ENCODE assay signal across 15 cellular contexts in genomic region chr19:17121736-17122293, GRCh38. TPM values are rescaled to one million over a fixed set of nuclear protein-coding genes. Genes with fewer than 3 reads are reported as not detected.
DNase-seq lines count a peak whose midpoint lies in the region; ATAC-seq and TF ChIP-seq lines count a peak whose summit lies in the region.
"Had no signal": no experiment of that assay in that cellular context is flagged by ENCODE, and none has a peak within 500 bp of the region (broad histone marks: within the 10 kb centered on the region; RNA-seq: fewer than 3 reads in every experiment).

No MANE protein-coding gene starts in this region.

- peaks cover 65% of the 10 kb centered on the region for H3K4me1 Mint-ChIP-seq in activated CD8-positive, alpha-beta memory T cell treated with anti-CD3 and anti-CD28 coated beads, Interleukin-2, amount 10 ng/mL, durations not matched to agents 7 days and 5 days
- H3K4me1 Mint-ChIP-seq in stimulated activated memory B cell treated with anti-CD40 and anti-IgM and Interleukin-4, amounts not matched to agents 10 μg/mL and 1 μg/mL and 100 μg/mL, for 72 hours = peaks cover 47% of the 10 kb centered on the region

- H3K4me2 ChIP-seq in GM23248 (ENCODE audit: unreplicated experiment) = no peak overlapping the region
- H3K4me2 ChIP-seq: A549 had no signal

- H3K27ac ChIP-seq in GM23248 (peak overlapping the region; percentile 84), brain microvascular endothelial cell (no peak overlapping the region)
- H3K27ac ChIP-seq: A549, breast epithelium, vagina had no signal

- H2AFZ ChIP-seq in GM23248 = no peak overlapping the region

- peaks cover 97% of the 10 kb centered on the region for H3K79me2 ChIP-seq in GM23248 (ENCODE audit: insufficient read depth)

- H3K4me3 Mint-ChIP-seq in activated CD8-positive, alpha-beta memory T cell treated with anti-CD3 and anti-CD28 coated beads, Interleukin-2, amount 10 ng/mL, durations not matched to agents 7 days and 5 days = no peak overlapping the region
- H3K4me3 Mint-ChIP-seq in stimulated activated memory B cell treated with anti-CD40 and anti-IgM and Interleukin-4, amounts not matched to agents 10 μg/mL and 1 μg/mL and 100 μg/mL, for 72 hours = no peak overlapping the region

- no peaks in the 10 kb centered on the region for H3K27me3 ChIP-seq in GM23248 (replicated peaks; ENCODE audit: insufficient read depth)
- H3K27me3 ChIP-seq in brain microvascular endothelial cell (replicated peaks) = no peaks in the 10 kb centered on the region
- H3K27me3 ChIP-seq: breast epithelium, vagina had no signal

- H3K4me1 ChIP-seq in GM23248 (ENCODE audit: insufficient read depth) = peaks cover 23% of the 10 kb centered on the region

- ATAC-seq in activated CD8-positive, alpha-beta memory T cell treated with anti-CD3 and anti-CD28 coated beads, Interleukin-2, amount 10 ng/mL, durations not matched to agents 7 days and 5 days = no peak
- no peak for ATAC-seq in stimulated activated memory B cell treated with anti-CD40 and anti-IgM and Interleukin-4, amounts not matched to agents 10 μg/mL and 1 μg/mL and 100 μg/mL, for 72 hours
- ATAC-seq in HG03342 (IDR thresholded peaks at IDR 0.05; ENCODE audit: unreplicated experiment) (no peak), GM18907 (IDR thresholded peaks at IDR 0.05; ENCODE audit: unreplicated experiment) (no peak)
- ATAC-seq: A549 had no signal

- H3K9me2 ChIP-seq in GM23248 (ENCODE audit: insufficient read depth) = no peaks in the 10 kb centered on the region

- peak overlapping the region; percentile 50; the same call in 1 of the 2 replicates for H3K9ac ChIP-seq in GM23248

- no peaks in the 10 kb centered on the region for H4K20me1 ChIP-seq in GM23248 (ENCODE audit: insufficient read depth)

- H3K9me3 ChIP-seq in GM23248 (ENCODE audit: low read depth) = no peaks in the 10 kb centered on the region
- H3K9me3 ChIP-seq: A549, breast epithelium, vagina had no signal

- no peaks in the 10 kb centered on the region for H3K36me3 ChIP-seq in GM23248 (ENCODE audit: low read depth)
- H3K36me3 ChIP-seq in brain microvascular endothelial cell (replicated peaks) = peaks cover 3% of the 10 kb centered on the region
- H3K36me3 ChIP-seq: breast epithelium had no signal

- peaks cover 2% of the 10 kb centered on the region for H3K9me3 Mint-ChIP-seq in activated CD8-positive, alpha-beta memory T cell treated with anti-CD3 and anti-CD28 coated beads, Interleukin-2, amount 10 ng/mL, durations not matched to agents 7 days and 5 days (ENCODE audit: low read depth)
- H3K9me3 Mint-ChIP-seq in stimulated activated memory B cell treated with anti-CD40 and anti-IgM and Interleukin-4, amounts not matched to agents 10 μg/mL and 1 μg/mL and 100 μg/mL, for 72 hours = no peaks in the 10 kb centered on the region

- no peaks in the 10 kb centered on the region for H3K27me3 Mint-ChIP-seq in activated CD8-positive, alpha-beta memory T cell treated with anti-CD3 and anti-CD28 coated beads, Interleukin-2, amount 10 ng/mL, durations not matched to agents 7 days and 5 days
- H3K27me3 Mint-ChIP-seq in stimulated activated memory B cell treated with anti-CD40 and anti-IgM and Interleukin-4, amounts not matched to agents 10 μg/mL and 1 μg/mL and 100 μg/mL, for 72 hours = no peaks in the 10 kb centered on the region

- no peak for TF ChIP-seq CTCF in brain microvascular endothelial cell (IDR thresholded peaks at IDR 0.05; ENCODE audit: low read depth, low read length, missing control alignments)

- 0 out of 2 replicates have a peak, but pooled peaks cover 15% of the 10 kb centered on the region for H3F3A ChIP-seq in GM23248 (ENCODE audit: insufficient read depth)

- peaks cover 33% of the 10 kb centered on the region for H3K36me3 Mint-ChIP-seq in activated CD8-positive, alpha-beta memory T cell treated with anti-CD3 and anti-CD28 coated beads, Interleukin-2, amount 10 ng/mL, durations not matched to agents 7 days and 5 days
- H3K36me3 Mint-ChIP-seq in stimulated activated memory B cell treated with anti-CD40 and anti-IgM and Interleukin-4, amounts not matched to agents 10 μg/mL and 1 μg/mL and 100 μg/mL, for 72 hours = peaks cover 35% of the 10 kb centered on the region

- peak; percentile 60 for DNase-seq in activated CD8-positive, alpha-beta memory T cell treated with anti-CD3 and anti-CD28 coated beads, Interleukin-2, amount 10 ng/mL, durations not matched to agents 7 days and 5 days
- DNase-seq in activated CD8-positive, alpha-beta memory T cell treated with anti-CD3 and anti-CD28 coated beads, Interleukin-2, amount 50 U/mL, for 4 hours = no peak
- peak; percentile 88 for DNase-seq in GM23248
- peak; percentile 45 for DNase-seq in brain microvascular endothelial cell
- DNase-seq in NCI-H2227 (lab: John Stamatoyannopoulos, UW; ENCODE audit: unreplicated experiment) = no peak
- DNase-seq: DMS53, NCI-H1694 treated with DMSO at 0.1 percent for 48 hours, NCI-H82, SHP77 treated with DMSO at 0.1 percent for 48 hours had no signal

- peak overlapping the region; percentile 77 for H3K27ac Mint-ChIP-seq in activated CD8-positive, alpha-beta memory T cell treated with anti-CD3 and anti-CD28 coated beads, Interleukin-2, amount 10 ng/mL, durations not matched to agents 7 days and 5 days
- H3K27ac Mint-ChIP-seq in stimulated activated memory B cell treated with anti-CD40 and anti-IgM and Interleukin-4, amounts not matched to agents 10 μg/mL and 1 μg/mL and 100 μg/mL, for 72 hours = peak overlapping the region; percentile 48

- 31 to 37% methylated on average over 9 of the region's 9 CpGs for WGBS in GM23248 (ENCODE audit: low coverage in 1 of 2, low lambda C conversion rate in 2 of 2, missing lambda C conversion rate in 2 of 2), 2 experiments

- CTCF ChIA-PET in activated CD8-positive, alpha-beta memory T cell treated with anti-CD3 and anti-CD28 coated beads, Interleukin-2, amount 10 ng/mL, durations not matched to agents 7 days and 5 days (lab: Charles Lee) = interaction anchor here (0.8 to 1.6 kb wide), 3 partner anchors 13 to 62 kb away, joined by 3 to 5 read pairs (median 3); no protein-coding TSS in a partner anchor

- in situ Hi-C loops in GM23248 (cut with MboI) (no loop called here), brain microvascular endothelial cell (cut with HindIII; ENCODE audit: low pct_ligation_motif_present, low sequenced_read_pairs) (no loop called here)

- H3K4me3 ChIP-seq in GM23248 = no peak overlapping the region
- no peak overlapping the region for H3K4me3 ChIP-seq in brain microvascular endothelial cell (ENCODE audit: low read depth, low read length)
- H3K4me3 ChIP-seq: A549, breast epithelium, vagina had no signal

RNA-seq across cellular contexts. Expression of gene MYO9B, which starts 46.2 kb away (rescaled TPM):
- total RNA-seq in activated CD8-positive, alpha-beta memory T cell treated with anti-CD3 and anti-CD28 coated beads, Interleukin-2, amount 10 ng/mL, durations not matched to agents 7 days and 5 days = 100 to 1,000 TPM; 280 to 356 TPM
- total RNA-seq in GM23248 (2014; rRNA removed; shearing (Covaris generic)) = 49.1 and 71.8 TPM in 2 replicates
- 18.6 and 20.1 TPM in 2 replicates for polyA plus RNA-seq in GM23248 (2016; fragmentation: Nextera tagmentation; extraction: Ambion mirVana)

RNA-seq across cellular contexts. Expression of gene HAUS8, which starts 46.6 kb away (rescaled TPM):
- total RNA-seq in activated CD8-positive, alpha-beta memory T cell treated with anti-CD3 and anti-CD28 coated beads, Interleukin-2, amount 10 ng/mL, durations not matched to agents 7 days and 5 days = 10 to 100 TPM; 62.1 to 73.0 TPM
- total RNA-seq in GM23248 (2014; rRNA removed; shearing (Covaris generic)) = 1.0 and 3.4 TPM in 2 replicates
- 8.2 and 10.6 TPM in 2 replicates for polyA plus RNA-seq in GM23248 (2016; fragmentation: Nextera tagmentation; extraction: Ambion mirVana)

Comparison
In these comparisons a context has a peak if more than half of its experiments do, and no peak if none do; other contexts are left out.
1. DNase-seq: peak in activated CD8-positive, alpha-beta memory T cell treated with anti-CD3 and anti-CD28 coated beads, Interleukin-2, amount 10 ng/mL, durations not matched to agents 7 days and 5 days (single experiment), GM23248 (single experiment) and brain microvascular endothelial cell (single experiment); none in activated CD8-positive, alpha-beta memory T cell treated with anti-CD3 and anti-CD28 coated beads, Interleukin-2, amount 50 U/mL, for 4 hours (single experiment) and NCI-H2227 (single experiment).
2. RNA of gene HAUS8, which starts 46.6 kb away (total RNA-seq): 62.1 to 73.0 TPM in activated CD8-positive, alpha-beta memory T cell treated with anti-CD3 and anti-CD28 coated beads, Interleukin-2, amount 10 ng/mL, durations not matched to agents 7 days and 5 days; 1.0 to 3.4 TPM in GM23248; every median in the first group is over 10 times any median in the second.